ENCODE assay signal across 1 cellular context in the genomic region with DNA sequence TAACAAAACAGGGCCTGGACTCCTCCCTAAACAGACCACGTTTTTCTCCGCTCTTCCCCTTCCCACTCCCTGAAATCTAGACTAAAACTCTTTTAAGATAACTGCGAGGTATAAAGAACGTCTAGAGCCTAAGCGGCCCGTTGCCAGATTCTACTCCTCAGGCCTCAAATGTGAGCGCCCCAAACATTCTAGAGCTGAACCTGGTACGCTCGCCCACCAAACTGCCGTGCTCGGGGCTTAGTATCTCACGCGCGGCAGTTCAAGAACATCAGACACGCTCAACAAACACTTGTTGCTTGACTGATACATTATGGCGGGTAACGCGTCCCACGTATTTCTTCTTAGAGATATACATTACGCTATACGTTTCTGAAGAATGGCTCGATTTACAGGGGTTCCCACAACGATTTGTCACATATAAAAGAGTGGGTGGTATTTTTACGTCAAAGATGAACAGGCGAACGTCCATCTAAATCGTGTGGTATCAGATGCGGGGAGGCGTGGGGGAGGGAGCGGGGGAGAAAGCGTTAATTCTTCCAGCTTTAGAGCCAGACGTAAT.
A peak's percentile ranks its signal among the peaks of the same experiment; 100 is the strongest.
TF ChIP-seq lines count a peak whose summit lies in the region.

No MANE protein-coding gene starts in this region.

TF ChIP-seq in HepG2, 621 proteins besides CTCF, POLR2A, EP300 and RAD21:
- TF ChIP-seq ZNF652 (CRISPR knock-in tag; IDR thresholded peaks at IDR 0.05; ENCODE audit: borderline replicate concordance, low read depth) (0 out of 2 replicates have a peak, but pooled peaks have one; percentile 15), MIER2 (CRISPR knock-in tag; IDR thresholded peaks at IDR 0.05) (no peak), AGO2 (optimal IDR thresholded peaks at IDR 0.05; ENCODE audit: low read depth, low read length) (no peak), MAFG (CRISPR knock-in tag; IDR thresholded peaks at IDR 0.05) (no peak), RBM39 (IDR thresholded peaks at IDR 0.05; ENCODE audit: low read depth, low read length, poor library complexity, severe bottlenecking) (no peak), FOSL2 (CRISPR knock-in tag; IDR thresholded peaks at IDR 0.05) (no peak), SMAD9 (CRISPR knock-in tag; IDR thresholded peaks at IDR 0.05) (no peak), ESRRA (CRISPR knock-in tag; IDR thresholded peaks at IDR 0.05; ENCODE audit: low read depth) (0 out of 2 replicates have a peak, but pooled peaks have one; percentile 2), ZBTB3 (CRISPR knock-in tag; IDR thresholded peaks at IDR 0.05; ENCODE audit: borderline replicate concordance, low read depth) (no peak), ZNF382 (CRISPR knock-in tag; IDR thresholded peaks at IDR 0.05; ENCODE audit: borderline replicate concordance) (no peak), NR2F1 (CRISPR knock-in tag; IDR thresholded peaks at IDR 0.05) (no peak), ZNF546 (CRISPR knock-in tag; conservative IDR thresholded peaks at IDR 0.05) (0 out of 2 replicates have a peak, but pooled peaks have one; percentile 1), ELF4 (CRISPR knock-in tag; IDR thresholded peaks at IDR 0.05; ENCODE audit: borderline replicate concordance) (no peak), KAT7 (CRISPR knock-in tag; IDR thresholded peaks at IDR 0.05; ENCODE audit: borderline replicate concordance) (no peak), ZNF274 (CRISPR knock-in tag; IDR thresholded peaks at IDR 0.05) (0 out of 2 replicates have a peak, but pooled peaks have one; percentile 2)
- TF ChIP-seq, protein P1, sequence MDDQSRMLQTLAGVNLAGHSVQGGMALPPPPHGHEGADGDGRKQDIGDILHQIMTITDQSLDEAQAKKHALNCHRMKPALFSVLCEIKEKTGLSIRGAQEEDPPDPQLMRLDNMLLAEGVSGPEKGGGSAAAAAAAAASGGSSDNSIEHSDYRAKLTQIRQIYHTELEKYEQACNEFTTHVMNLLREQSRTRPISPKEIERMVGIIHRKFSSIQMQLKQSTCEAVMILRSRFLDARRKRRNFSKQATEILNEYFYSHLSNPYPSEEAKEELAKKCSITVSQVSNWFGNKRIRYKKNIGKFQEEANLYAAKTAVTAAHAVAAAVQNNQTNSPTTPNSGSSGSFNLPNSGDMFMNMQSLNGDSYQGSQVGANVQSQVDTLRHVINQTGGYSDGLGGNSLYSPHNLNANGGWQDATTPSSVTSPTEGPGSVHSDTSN (CRISPR knock-in tag; IDR thresholded peaks at IDR 0.05; ENCODE audit: borderline replicate concordance): no peak
- TF ChIP-seq, protein P2, sequence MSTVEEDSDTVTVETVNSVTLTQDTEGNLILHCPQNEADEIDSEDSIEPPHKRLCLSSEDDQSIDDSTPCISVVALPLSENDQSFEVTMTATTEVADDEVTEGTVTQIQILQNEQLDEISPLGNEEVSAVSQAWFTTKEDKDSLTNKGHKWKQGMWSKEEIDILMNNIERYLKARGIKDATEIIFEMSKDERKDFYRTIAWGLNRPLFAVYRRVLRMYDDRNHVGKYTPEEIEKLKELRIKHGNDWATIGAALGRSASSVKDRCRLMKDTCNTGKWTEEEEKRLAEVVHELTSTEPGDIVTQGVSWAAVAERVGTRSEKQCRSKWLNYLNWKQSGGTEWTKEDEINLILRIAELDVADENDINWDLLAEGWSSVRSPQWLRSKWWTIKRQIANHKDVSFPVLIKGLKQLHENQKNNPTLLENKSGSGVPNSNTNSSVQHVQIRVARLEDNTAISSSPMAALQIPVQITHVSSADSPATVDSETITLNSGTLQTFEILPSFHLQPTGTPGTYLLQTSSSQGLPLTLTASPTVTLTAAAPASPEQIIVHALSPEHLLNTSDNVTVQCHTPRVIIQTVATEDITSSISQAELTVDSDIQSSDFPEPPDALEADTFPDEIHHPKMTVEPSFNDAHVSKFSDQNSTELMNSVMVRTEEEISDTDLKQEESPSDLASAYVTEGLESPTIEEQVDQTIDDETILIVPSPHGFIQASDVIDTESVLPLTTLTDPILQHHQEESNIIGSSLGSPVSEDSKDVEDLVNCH (CRISPR knock-in tag; IDR thresholded peaks at IDR 0.05): no peak
- TF ChIP-seq, protein P3, sequence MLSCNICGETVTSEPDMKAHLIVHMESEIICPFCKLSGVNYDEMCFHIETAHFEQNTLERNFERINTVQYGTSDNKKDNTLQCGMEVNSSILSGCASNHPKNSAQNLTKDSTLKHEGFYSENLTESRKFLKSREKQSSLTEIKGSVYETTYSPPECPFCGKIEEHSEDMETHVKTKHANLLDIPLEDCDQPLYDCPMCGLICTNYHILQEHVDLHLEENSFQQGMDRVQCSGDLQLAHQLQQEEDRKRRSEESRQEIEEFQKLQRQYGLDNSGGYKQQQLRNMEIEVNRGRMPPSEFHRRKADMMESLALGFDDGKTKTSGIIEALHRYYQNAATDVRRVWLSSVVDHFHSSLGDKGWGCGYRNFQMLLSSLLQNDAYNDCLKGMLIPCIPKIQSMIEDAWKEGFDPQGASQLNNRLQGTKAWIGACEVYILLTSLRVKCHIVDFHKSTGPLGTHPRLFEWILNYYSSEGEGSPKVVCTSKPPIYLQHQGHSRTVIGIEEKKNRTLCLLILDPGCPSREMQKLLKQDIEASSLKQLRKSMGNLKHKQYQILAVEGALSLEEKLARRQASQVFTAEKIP (CRISPR knock-in tag; IDR thresholded peaks at IDR 0.05; ENCODE audit: borderline replicate concordance): no peak
- TF ChIP-seq, protein P4, sequence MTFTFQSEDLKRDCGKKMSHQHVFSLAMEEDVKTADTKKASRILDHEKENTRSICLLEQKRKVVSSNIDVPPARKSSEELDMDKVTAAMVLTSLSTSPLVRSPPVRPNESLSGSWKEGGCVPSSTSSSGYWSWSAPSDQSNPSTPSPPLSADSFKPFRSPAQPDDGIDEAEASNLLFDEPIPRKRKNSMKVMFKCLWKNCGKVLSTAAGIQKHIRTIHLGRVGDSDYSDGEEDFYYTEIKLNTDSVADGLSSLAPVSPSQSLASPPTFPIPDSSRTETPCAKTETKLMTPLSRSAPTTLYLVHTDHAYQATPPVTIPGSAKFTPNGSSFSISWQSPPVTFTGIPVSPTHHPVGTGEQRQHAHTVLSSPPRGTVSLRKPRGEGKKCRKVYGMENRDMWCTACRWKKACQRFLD (CRISPR knock-in tag; IDR thresholded peaks at IDR 0.05; ENCODE audit: borderline replicate concordance): no peak
- TF ChIP-seq, protein P5, sequence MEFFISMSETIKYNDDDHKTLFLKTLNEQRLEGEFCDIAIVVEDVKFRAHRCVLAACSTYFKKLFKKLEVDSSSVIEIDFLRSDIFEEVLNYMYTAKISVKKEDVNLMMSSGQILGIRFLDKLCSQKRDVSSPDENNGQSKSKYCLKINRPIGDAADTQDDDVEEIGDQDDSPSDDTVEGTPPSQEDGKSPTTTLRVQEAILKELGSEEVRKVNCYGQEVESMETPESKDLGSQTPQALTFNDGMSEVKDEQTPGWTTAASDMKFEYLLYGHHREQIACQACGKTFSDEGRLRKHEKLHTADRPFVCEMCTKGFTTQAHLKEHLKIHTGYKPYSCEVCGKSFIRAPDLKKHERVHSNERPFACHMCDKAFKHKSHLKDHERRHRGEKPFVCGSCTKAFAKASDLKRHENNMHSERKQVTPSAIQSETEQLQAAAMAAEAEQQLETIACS (CRISPR knock-in tag; IDR thresholded peaks at IDR 0.05): no peak; the same call in 1 of the 2 replicates
- TF ChIP-seq, protein P6, sequence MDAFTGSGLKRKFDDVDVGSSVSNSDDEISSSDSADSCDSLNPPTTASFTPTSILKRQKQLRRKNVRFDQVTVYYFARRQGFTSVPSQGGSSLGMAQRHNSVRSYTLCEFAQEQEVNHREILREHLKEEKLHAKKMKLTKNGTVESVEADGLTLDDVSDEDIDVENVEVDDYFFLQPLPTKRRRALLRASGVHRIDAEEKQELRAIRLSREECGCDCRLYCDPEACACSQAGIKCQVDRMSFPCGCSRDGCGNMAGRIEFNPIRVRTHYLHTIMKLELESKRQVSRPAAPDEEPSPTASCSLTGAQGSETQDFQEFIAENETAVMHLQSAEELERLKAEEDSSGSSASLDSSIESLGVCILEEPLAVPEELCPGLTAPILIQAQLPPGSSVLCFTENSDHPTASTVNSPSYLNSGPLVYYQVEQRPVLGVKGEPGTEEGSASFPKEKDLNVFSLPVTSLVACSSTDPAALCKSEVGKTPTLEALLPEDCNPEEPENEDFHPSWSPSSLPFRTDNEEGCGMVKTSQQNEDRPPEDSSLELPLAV (CRISPR knock-in tag; conservative IDR thresholded peaks at IDR 0.05; ENCODE audit: low read depth): no peak
- TF ChIP-seq, protein P7, sequence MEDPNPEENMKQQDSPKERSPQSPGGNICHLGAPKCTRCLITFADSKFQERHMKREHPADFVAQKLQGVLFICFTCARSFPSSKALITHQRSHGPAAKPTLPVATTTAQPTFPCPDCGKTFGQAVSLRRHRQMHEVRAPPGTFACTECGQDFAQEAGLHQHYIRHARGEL (CRISPR knock-in tag; IDR thresholded peaks at IDR 0.05): no peak
